10 cellular contexts compared by ENCODE assay signal in genomic region chr15:75694241-75695182, GRCh38. TPM values are rescaled to one million over a fixed set of nuclear protein-coding genes. Genes with fewer than 3 reads are reported as not detected.
DNase-seq lines count a peak whose midpoint lies in the region; ATAC-seq and TF ChIP-seq lines count a peak whose summit lies in the region.
"Had no signal": no experiment of that assay in that cellular context is flagged by ENCODE, and none has a peak within 500 bp of the region (broad histone marks: within the 10 kb centered on the region; RNA-seq: fewer than 3 reads in every experiment).

No MANE protein-coding gene starts in this region.

- H3K27ac Mint-ChIP-seq in WTC11 (peak overlapping the region; percentile 63; the same call in 1 of the 2 replicates), osteocyte (ENCODE audit: unreplicated experiment) (peak overlapping the region; percentile 93)
- H3K27ac Mint-ChIP-seq: activated naive CD8-positive, alpha-beta T cell had no signal

- ATAC-seq in WTC11 (peak; percentile 62), HG03135 (IDR thresholded peaks at IDR 0.05; ENCODE audit: unreplicated experiment) (no peak), HG02759 (IDR thresholded peaks at IDR 0.05; ENCODE audit: unreplicated experiment) (no peak)

- peaks cover 4% of the 10 kb centered on the region; the same call in 1 of the 2 replicates for H3K27me3 Mint-ChIP-seq in WTC11 (ENCODE audit: low read depth)
- H3K27me3 Mint-ChIP-seq in osteocyte (ENCODE audit: unreplicated experiment), result no peaks in the 10 kb centered on the region
- H3K27me3 Mint-ChIP-seq: activated naive CD8-positive, alpha-beta T cell had no signal

- TF ChIP-seq CTCF in WTC11 (IDR thresholded peaks at IDR 0.05) (no peak), osteocyte (IDR thresholded peaks at IDR 0.05) (peak; percentile 54)

- CTCF ChIA-PET in WTC11 (lab: Charles Lee), result interaction anchor here (0.5 to 2.2 kb wide), 14 partner anchors 8 to 327 kb away, joined by 3 to 16 read pairs (median 6); partner anchors contain the start of genes MAN2C1 and SNX33

- H3K36me3 Mint-ChIP-seq in WTC11 (no peaks in the 10 kb centered on the region), osteocyte (ENCODE audit: unreplicated experiment) (peaks cover 4% of the 10 kb centered on the region)
- H3K36me3 Mint-ChIP-seq: activated naive CD8-positive, alpha-beta T cell had no signal

- H3K4me1 Mint-ChIP-seq in WTC11 (peaks cover 22% of the 10 kb centered on the region), osteocyte (ENCODE audit: unreplicated experiment) (peaks cover 63% of the 10 kb centered on the region)

- peak; percentile 3 for DNase-seq in NCI-H2029 (lab: John Stamatoyannopoulos, UW)
- DNase-seq in NCI-H2029 treated with DMSO at 0.1 percent for 48 hours (lab: John Stamatoyannopoulos, UW), result no peak
- DNase-seq in MV-4-11 (lab: John Stamatoyannopoulos, UW), result peak; percentile 96
- peak; percentile 63 for DNase-seq in WTC11 (ENCODE audit: low spot score)
- DNase-seq in glomerular endothelial cell (ENCODE audit: extremely low read depth, low read depth, low spot score), result peak; percentile 51
- DNase-seq in osteocyte (ENCODE audit: extremely low spot score, unreplicated experiment), result peak; percentile 93

- no peak overlapping the region for H3K4me3 Mint-ChIP-seq in WTC11
- H3K4me3 Mint-ChIP-seq in osteocyte (ENCODE audit: unreplicated experiment), result no peak overlapping the region
- H3K4me3 Mint-ChIP-seq: activated naive CD8-positive, alpha-beta T cell; CD4-positive, CD25-positive, alpha-beta regulatory T cell had no signal

- POLR2A ChIA-PET in WTC11 (lab: Charles Lee), result interaction anchor here (0.6 kb wide), 1 partner anchor 29 kb away, joined by 4 read pairs; a partner anchor contains a TSS

- no peaks in the 10 kb centered on the region for H3K9me3 Mint-ChIP-seq in WTC11
- no peaks in the 10 kb centered on the region for H3K9me3 Mint-ChIP-seq in osteocyte (ENCODE audit: unreplicated experiment)
- H3K9me3 Mint-ChIP-seq: CD4-positive, CD25-positive, alpha-beta regulatory T cell had no signal

TF ChIP-seq in WTC11, 78 proteins besides CTCF, POLR2A, EP300 and RAD21:
- TF ChIP-seq ZNF232 (CRISPR knock-in tag; IDR thresholded peaks at IDR 0.05) (0 out of 2 replicates have a peak, but pooled peaks have one; percentile 42), TP53 (CRISPR knock-in tag; IDR thresholded peaks at IDR 0.05) (no peak), ZNF281 (CRISPR knock-in tag; IDR thresholded peaks at IDR 0.05) (no peak), ZNF423 (CRISPR knock-in tag; IDR thresholded peaks at IDR 0.05) (peak; percentile 76)

RNA-seq across cellular contexts. Expression of gene CSPG4, which starts 18.1 kb away (rescaled TPM):
- total RNA-seq in WTC11 (2021) (2.9 to 3.6 TPM (median 3.6 TPM) in 3 replicates), glomerular endothelial cell (3.0 and 15.6 TPM in 2 replicates), osteocyte (43.3 and 48.1 TPM in 2 replicates)
- total RNA-seq: CD4-positive, CD25-positive, alpha-beta regulatory T cell had no signal

RNA-seq across cellular contexts. Expression of gene SNX33, which starts 46.8 kb away (rescaled TPM):
- total RNA-seq in WTC11 (2021), result 17.8 to 19.8 TPM (median 18.9 TPM) in 3 replicates
- 14.0 and 16.9 TPM in 2 replicates for total RNA-seq in glomerular endothelial cell
- total RNA-seq in osteocyte, result 36.3 and 36.7 TPM in 2 replicates

RNA-seq across cellular contexts. Expression of gene IMP3, which starts 54.5 kb away (rescaled TPM):
- total RNA-seq in WTC11 (2021) (93.7 to 107 TPM (median 94.8 TPM) in 3 replicates), glomerular endothelial cell (100 and 115 TPM in 2 replicates), osteocyte (31.9 and 36.5 TPM in 2 replicates)
